Comparison of ENCODE assay signal across 8 cellular contexts in the genomic region with DNA sequence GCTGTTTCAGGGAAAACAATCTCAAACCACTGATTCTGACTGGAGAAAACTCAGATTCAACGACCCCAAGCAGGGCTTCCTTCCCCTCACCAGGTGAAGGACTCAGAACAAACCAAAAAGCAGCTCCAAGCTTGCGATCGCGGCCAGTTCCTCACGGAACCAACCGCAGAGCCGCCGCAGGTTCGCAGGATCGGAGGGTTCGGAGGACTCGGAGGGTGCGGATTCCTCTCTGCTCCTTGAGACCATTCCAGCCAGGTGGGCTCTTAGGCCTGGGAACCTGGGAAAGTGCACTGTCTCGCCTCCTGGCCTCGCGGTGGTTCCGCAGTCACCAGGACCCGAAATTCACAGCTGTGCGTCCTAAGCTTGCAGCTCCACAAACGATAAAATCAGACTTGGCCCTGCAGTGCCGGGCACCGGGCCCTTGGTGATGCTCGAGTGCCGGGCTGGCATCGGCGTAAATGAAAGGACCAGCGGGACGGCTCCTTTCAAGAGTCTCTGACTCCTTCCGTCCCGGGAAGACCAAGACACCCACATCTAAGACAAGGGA.
DNase-seq lines count a peak whose midpoint lies in the region; ATAC-seq, FAIRE-seq and TF ChIP-seq lines count a peak whose summit lies in the region.

No MANE protein-coding gene starts in this region.

- H3K36me3 ChIP-seq in astrocyte (ENCODE audit: insufficient read depth, low read length), result no peaks in the 10 kb centered on the region

- no peaks in the 10 kb centered on the region for H3K36me3 Mint-ChIP-seq in HFFc6 (ENCODE audit: low read depth)
- no peaks in the 10 kb centered on the region for H3K36me3 Mint-ChIP-seq in T-helper 17 cell (ENCODE audit: low read depth)
- H3K36me3 Mint-ChIP-seq in astrocyte (ENCODE audit: low read depth, unreplicated experiment), result peaks cover 2% of the 10 kb centered on the region

- H3K27me3 Mint-ChIP-seq in HFFc6 (ENCODE audit: insufficient read depth) (peaks cover 12% of the 10 kb centered on the region), T-helper 17 cell (no peaks in the 10 kb centered on the region), astrocyte (ENCODE audit: low read depth, unreplicated experiment) (peaks cover 8% of the 10 kb centered on the region)

- TF ChIP-seq CTCF in GM12872 (IDR thresholded peaks at IDR 0.05; ENCODE audit: insufficient read depth, low read depth, low read length) (peak; percentile 80), HFFc6 (IDR thresholded peaks at IDR 0.05) (peak; percentile 72), NB4 (IDR thresholded peaks at IDR 0.05; ENCODE audit: low read depth, low read length) (peak; percentile 55), astrocyte (IDR thresholded peaks at IDR 0.05; ENCODE audit: insufficient read depth, low read depth, low read length) (peak; percentile 40)

- peak overlapping the region; percentile 100 for H2AFZ ChIP-seq in astrocyte (ENCODE audit: low read depth, low read length)

- peak overlapping the region; percentile 94 for H3K9ac ChIP-seq in astrocyte (ENCODE audit: low read length)

- H3K4me2 ChIP-seq in astrocyte (ENCODE audit: low read length), result peak overlapping the region; percentile 99

- peak overlapping the region; percentile 99 for H3K4me3 ChIP-seq in NB4 (ENCODE audit: low read depth, low read length)
- H3K4me3 ChIP-seq in astrocyte (ENCODE audit: insufficient read depth, low read depth, low read length), result peak overlapping the region; percentile 98

- no peaks in the 10 kb centered on the region for H4K20me1 ChIP-seq in astrocyte (ENCODE audit: insufficient read depth, low read length)

- peak; percentile 92 for DNase-seq in HFFc6
- DNase-seq in NB4 (ENCODE audit: low read depth), result peak; percentile 93
- DNase-seq in T-helper 17 cell, result peak; percentile 42 to 53 (median 52)
- peak; percentile 77 for DNase-seq in astrocyte (ENCODE audit: low read depth)
- DNase-seq in hippocampal formation (lab: John Stamatoyannopoulos, UW), result peak; percentile 53 to 59
- peak; percentile 83 for DNase-seq in retina

- H3K9me3 ChIP-seq in T-helper 17 cell (ENCODE audit: control insufficient read depth, low read length, poor library complexity, severe bottlenecking), result no peaks in the 10 kb centered on the region
- H3K9me3 ChIP-seq in astrocyte (ENCODE audit: insufficient read depth, low read depth, low read length), result no peaks in the 10 kb centered on the region

- H3K4me1 ChIP-seq in astrocyte (ENCODE audit: insufficient read depth, low read length), result no peaks in the 10 kb centered on the region

- no peaks in the 10 kb centered on the region for H3K79me2 ChIP-seq in astrocyte (ENCODE audit: insufficient read depth, low read length)

- H3K27ac Mint-ChIP-seq in HFFc6, result peak overlapping the region; percentile 97
- peak overlapping the region; percentile 99 for H3K27ac Mint-ChIP-seq in T-helper 17 cell
- peak overlapping the region; percentile 93 for H3K27ac Mint-ChIP-seq in astrocyte (ENCODE audit: unreplicated experiment)

- H3K4me1 Mint-ChIP-seq in HFFc6 (ENCODE audit: low read depth) (peaks cover 22% of the 10 kb centered on the region), T-helper 17 cell (peaks cover 13% of the 10 kb centered on the region), astrocyte (ENCODE audit: low read depth, unreplicated experiment) (no peaks in the 10 kb centered on the region)

- FAIRE-seq in astrocyte (lab: Jason Lieb, UNC), result no peak

- H3K4me3 Mint-ChIP-seq in HFFc6 (peak overlapping the region; percentile 98), T-helper 17 cell (peak overlapping the region; percentile 80), astrocyte (ENCODE audit: unreplicated experiment) (peak overlapping the region; percentile 95)

- no peaks in the 10 kb centered on the region for H3K9me3 Mint-ChIP-seq in HFFc6
- peaks cover 5% of the 10 kb centered on the region for H3K9me3 Mint-ChIP-seq in astrocyte (ENCODE audit: unreplicated experiment)

- H3K27me3 ChIP-seq in astrocyte (ENCODE audit: insufficient read depth, low read length), result peaks cover 3% of the 10 kb centered on the region

- TF ChIP-seq POLR2A in NB4 (IDR thresholded peaks at IDR 0.05; ENCODE audit: extremely low read depth, insufficient read length), result no peak

- ATAC-seq in T-helper 17 cell (peak; percentile 80), HG03139 (IDR thresholded peaks at IDR 0.05; ENCODE audit: unreplicated experiment) (no peak)

- H3K27ac ChIP-seq in astrocyte (ENCODE audit: low read depth, low read length), result peak overlapping the region; percentile 81
